ENCODE assay signal across 1 cellular context in the genomic region with DNA sequence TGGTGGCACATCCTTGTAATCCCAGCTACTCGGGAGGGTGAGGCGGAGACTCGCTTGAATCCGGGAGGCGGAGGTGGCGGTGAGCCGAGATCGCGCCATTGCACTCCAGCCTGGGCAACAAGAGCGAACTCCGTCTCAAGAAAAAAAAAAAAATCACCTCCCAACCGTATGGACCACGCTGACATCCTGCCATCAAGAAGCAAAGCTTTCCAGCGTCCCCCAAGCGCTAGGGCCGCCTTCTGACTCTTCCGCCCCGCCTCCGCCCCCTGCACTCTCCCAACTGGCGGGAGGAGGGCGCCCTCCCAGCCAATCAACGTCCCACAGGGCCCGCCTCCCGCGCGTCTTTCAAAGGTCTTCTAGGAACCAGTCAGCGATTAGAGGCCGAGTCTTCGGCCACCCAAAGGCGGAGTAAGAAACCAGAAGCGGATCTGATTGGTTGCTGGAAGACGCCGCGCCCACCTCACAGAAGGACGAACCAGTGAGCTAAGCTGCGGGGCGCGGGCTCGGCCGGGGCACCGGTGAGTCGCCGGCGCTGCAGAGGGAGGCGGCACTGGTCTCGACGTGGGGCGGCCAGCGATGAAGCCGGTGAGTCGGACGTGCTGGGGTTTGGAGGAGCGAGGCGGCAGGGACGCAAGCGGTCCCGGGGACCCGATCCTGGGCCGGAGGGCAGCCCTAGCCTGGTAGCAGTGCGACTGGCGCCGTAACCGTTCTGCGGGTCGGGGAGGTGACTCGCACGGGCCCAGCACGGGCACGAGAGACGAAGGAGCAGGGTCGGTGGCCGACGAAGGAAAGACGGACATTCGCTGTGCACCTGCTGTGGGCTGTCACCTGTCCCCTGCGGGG.
TF ChIP-seq lines count a peak whose summit lies in the region.

A gene with protein sequence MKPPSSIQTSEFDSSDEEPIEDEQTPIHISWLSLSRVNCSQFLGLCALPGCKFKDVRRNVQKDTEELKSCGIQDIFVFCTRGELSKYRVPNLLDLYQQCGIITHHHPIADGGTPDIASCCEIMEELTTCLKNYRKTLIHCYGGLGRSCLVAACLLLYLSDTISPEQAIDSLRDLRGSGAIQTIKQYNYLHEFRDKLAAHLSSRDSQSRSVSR (plus strand): TSS at position 515 of the 843 bp plus-strand sequence. CDS start 62 bp downstream, at position 577.

TF ChIP-seq in K562, 482 proteins besides CTCF, POLR2A, EP300 and RAD21 (continued from another document):
- TF ChIP-seq, protein P1, sequence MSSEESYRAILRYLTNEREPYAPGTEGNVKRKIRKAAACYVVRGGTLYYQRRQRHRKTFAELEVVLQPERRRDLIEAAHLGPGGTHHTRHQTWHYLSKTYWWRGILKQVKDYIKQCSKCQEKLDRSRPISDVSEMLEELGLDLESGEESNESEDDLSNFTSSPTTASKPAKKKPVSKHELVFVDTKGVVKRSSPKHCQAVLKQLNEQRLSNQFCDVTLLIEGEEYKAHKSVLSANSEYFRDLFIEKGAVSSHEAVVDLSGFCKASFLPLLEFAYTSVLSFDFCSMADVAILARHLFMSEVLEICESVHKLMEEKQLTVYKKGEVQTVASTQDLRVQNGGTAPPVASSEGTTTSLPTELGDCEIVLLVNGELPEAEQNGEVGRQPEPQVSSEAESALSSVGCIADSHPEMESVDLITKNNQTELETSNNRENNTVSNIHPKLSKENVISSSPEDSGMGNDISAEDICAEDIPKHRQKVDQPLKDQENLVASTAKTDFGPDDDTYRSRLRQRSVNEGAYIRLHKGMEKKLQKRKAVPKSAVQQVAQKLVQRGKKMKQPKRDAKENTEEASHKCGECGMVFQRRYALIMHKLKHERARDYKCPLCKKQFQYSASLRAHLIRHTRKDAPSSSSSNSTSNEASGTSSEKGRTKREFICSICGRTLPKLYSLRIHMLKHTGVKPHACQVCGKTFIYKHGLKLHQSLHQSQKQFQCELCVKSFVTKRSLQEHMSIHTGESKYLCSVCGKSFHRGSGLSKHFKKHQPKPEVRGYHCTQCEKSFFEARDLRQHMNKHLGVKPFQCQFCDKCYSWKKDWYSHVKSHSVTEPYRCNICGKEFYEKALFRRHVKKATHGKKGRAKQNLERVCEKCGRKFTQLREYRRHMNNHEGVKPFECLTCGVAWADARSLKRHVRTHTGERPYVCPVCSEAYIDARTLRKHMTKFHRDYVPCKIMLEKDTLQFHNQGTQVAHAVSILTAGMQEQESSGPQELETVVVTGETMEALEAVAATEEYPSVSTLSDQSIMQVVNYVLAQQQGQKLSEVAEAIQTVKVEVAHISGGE (CRISPR knock-in tag; IDR thresholded peaks at IDR 0.05): no peak
- TF ChIP-seq CCNT2 (IDR thresholded peaks at IDR 0.05; ENCODE audit: borderline replicate concordance, extremely low read depth, insufficient read length, low read depth, low read length) (peak; percentile 52), NCOA1 (IDR thresholded peaks at IDR 0.05; ENCODE audit: low read depth) (no peak)
